ENCODE assay signal across 11 cellular contexts in the genomic region with DNA sequence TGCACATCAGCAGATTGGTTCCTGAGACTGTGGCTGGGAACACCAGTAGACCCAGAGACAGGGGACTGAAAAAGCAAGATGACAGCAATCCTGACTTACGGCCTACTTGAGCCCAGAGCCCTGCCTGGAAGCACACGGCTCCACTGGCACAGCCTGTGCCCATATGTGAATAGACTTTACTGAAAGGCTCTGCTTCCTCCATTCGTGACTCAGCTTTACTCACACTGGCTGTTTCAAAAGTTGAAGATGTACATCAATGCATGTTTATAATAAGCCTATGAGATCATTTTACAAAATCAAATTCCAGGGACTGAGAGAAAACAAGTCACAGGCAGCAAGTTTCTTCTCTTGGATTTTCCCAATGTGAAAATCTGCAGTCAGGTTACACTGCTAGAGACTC.
DNase-seq lines count a peak whose midpoint lies in the region; ATAC-seq, FAIRE-seq and TF ChIP-seq lines count a peak whose summit lies in the region.
"Had no signal": no experiment of that assay in that cellular context is flagged by ENCODE, and none has a peak within 500 bp of the region (broad histone marks: within the 10 kb centered on the region; RNA-seq: fewer than 3 reads in every experiment).

No MANE protein-coding gene starts in this region.

- no peak for TF ChIP-seq POLR2A in A549 (IDR thresholded peaks at IDR 0.05; ENCODE audit: low read length)

- 63% methylated on average over 3 of the region's 3 CpGs for WGBS in A549 (ENCODE audit: missing lambda C conversion rate)

- H3K27me3 ChIP-seq in SJCRH30: no peaks in the 10 kb centered on the region
- H3K27me3 ChIP-seq in naive thymus-derived CD4-positive, alpha-beta T cell (ENCODE audit: control insufficient read depth in 2 of 2, insufficient read depth in 2 of 2, low read length in 2 of 2): no peaks in the 10 kb centered on the region

- H3K27ac ChIP-seq in A549: peak overlapping the region; percentile 75 to 85
- H3K27ac ChIP-seq in SJCRH30: no peak overlapping the region
- H3K27ac ChIP-seq in naive thymus-derived CD4-positive, alpha-beta T cell (ENCODE audit: low read depth, low read length): no peak overlapping the region

- no peaks in the 10 kb centered on the region for H3K36me3 Mint-ChIP-seq in naive thymus-derived CD4-positive, alpha-beta T cell
- H3K36me3 Mint-ChIP-seq: brain had no signal

- peak in 1 of 2 experiments; percentile 29 for DNase-seq in A549 (ENCODE audit: low read depth in 1 of 2, low spot score in 1 of 2)
- peak; percentile 81 for DNase-seq in NCI-H226
- DNase-seq in epidermal melanocyte (ENCODE audit: insufficient read length, low spot score): peak; percentile 55
- DNase-seq in middle frontal gyrus (ENCODE audit: extremely low spot score, low spot score): peak; percentile 31
- DNase-seq in NCI-H187 (lab: John Stamatoyannopoulos, UW): no peak
- DNase-seq in SJCRH30: no peak
- DNase-seq in NCI-H1092 (lab: John Stamatoyannopoulos, UW): no peak
- no peak for DNase-seq in naive thymus-derived CD4-positive, alpha-beta T cell
- DNase-seq: 8988T had no signal

- H3K4me3 ChIP-seq in A549: no peak overlapping the region
- no peak overlapping the region for H3K4me3 ChIP-seq in SJCRH30
- H3K4me3 ChIP-seq in naive thymus-derived CD4-positive, alpha-beta T cell (ENCODE audit: low read length): no peak overlapping the region
- H3K4me3 ChIP-seq: K562 had no signal

- ATAC-seq in A549: peak; percentile 41 to 46; a peak in 4 of 6 replicates
- ATAC-seq in naive thymus-derived CD4-positive, alpha-beta T cell: no peak
- ATAC-seq: K562 had no signal

- no peaks in the 10 kb centered on the region for H3K36me3 ChIP-seq in SJCRH30
- H3K36me3 ChIP-seq in naive thymus-derived CD4-positive, alpha-beta T cell (ENCODE audit: control insufficient read depth in 2 of 3, insufficient read depth in 3 of 3, low read length in 3 of 3): no peaks in the 10 kb centered on the region

- intact Hi-C loops in naive thymus-derived CD4-positive, alpha-beta T cell (cut with micrococcal nuclease): no loop called here

- POLR2A ChIA-PET in A549 (lab: Yijun Ruan, JAX): no interaction called here
- POLR2A ChIA-PET in naive thymus-derived CD4-positive, alpha-beta T cell (lab: Charles Lee): no interaction called here

- H3K4me2 ChIP-seq in A549: peak overlapping the region; percentile 64

- H3K4me1 Mint-ChIP-seq in naive thymus-derived CD4-positive, alpha-beta T cell: no peaks in the 10 kb centered on the region

- H3K4me1 ChIP-seq in A549: peaks cover 54% of the 10 kb centered on the region
- peaks cover 5% of the 10 kb centered on the region; the same call in 1 of the 2 replicates for H3K4me1 ChIP-seq in SJCRH30
- no peaks in the 10 kb centered on the region for H3K4me1 ChIP-seq in naive thymus-derived CD4-positive, alpha-beta T cell (ENCODE audit: control insufficient read depth in 2 of 2, insufficient read depth in 2 of 2, low read length in 2 of 2)

- peaks cover 8 to 34% (median 18%) of the 10 kb centered on the region in 5 donors for H3K27me3 Mint-ChIP-seq in naive thymus-derived CD4-positive, alpha-beta T cell

- CTCF ChIA-PET in A549 (lab: Yijun Ruan, JAX): interaction anchor here (1.7 to 2.1 kb wide), 3 partner anchors 13 to 208 kb away, joined by 5 read pairs; no protein-coding TSS in a partner anchor
- CTCF ChIA-PET in naive thymus-derived CD4-positive, alpha-beta T cell (lab: Charles Lee): no interaction called here

- no peak overlapping the region for H3K4me3 Mint-ChIP-seq in naive thymus-derived CD4-positive, alpha-beta T cell
- H3K4me3 Mint-ChIP-seq: brain had no signal

- H3K9me3 ChIP-seq in A549 (no peaks in the 10 kb centered on the region), SJCRH30 (replicated peaks) (no peaks in the 10 kb centered on the region)
- H3K9me3 ChIP-seq in naive thymus-derived CD4-positive, alpha-beta T cell (ENCODE audit: control insufficient read depth in 2 of 3, low read length in 3 of 3): no peaks in the 10 kb centered on the region

- TF ChIP-seq RAD21 in A549 (conservative IDR thresholded peaks at IDR 0.05 in 1 of 2, IDR thresholded peaks at IDR 0.05 in 1 of 2): no peak

- H3K27ac Mint-ChIP-seq in naive thymus-derived CD4-positive, alpha-beta T cell: no peak overlapping the region
- H3K27ac Mint-ChIP-seq: brain had no signal

- H3K9me3 Mint-ChIP-seq in naive thymus-derived CD4-positive, alpha-beta T cell: peaks cover 0 to 1% (median 0%) of the 10 kb centered on the region in 11 donors
- H3K9me3 Mint-ChIP-seq: brain had no signal

- no peak for TF ChIP-seq CTCF in A549 (IDR thresholded peaks at IDR 0.05)

- no peak for TF ChIP-seq EP300 in A549 (IDR thresholded peaks at IDR 0.05)

- FAIRE-seq in A549 (lab: Jason Lieb, UNC): no peak
- FAIRE-seq: K562 had no signal

TF ChIP-seq in A549, 52 proteins besides CTCF, POLR2A, EP300 and RAD21:
- TF ChIP-seq FOSL2 (IDR thresholded peaks at IDR 0.05) (no peak), FOSL2 (CRISPR knock-in tag; IDR thresholded peaks at IDR 0.05) (peak; percentile 40), ZNF302 (CRISPR knock-in tag; IDR thresholded peaks at IDR 0.05) (no peak), ZC3H11A (IDR thresholded peaks at IDR 0.05) (no peak), MAFK (IDR thresholded peaks at IDR 0.05; ENCODE audit: partially characterized antibody) (peak; percentile 22), CHD4 (IDR thresholded peaks at IDR 0.05; ENCODE audit: borderline replicate concordance) (no peak), JUN (IDR thresholded peaks at IDR 0.05) (0 out of 5 replicates have a peak, but pooled peaks of 1 of the 2 experiments have one; percentile 17), RNF2 (IDR thresholded peaks at IDR 0.05; ENCODE audit: borderline replicate concordance, low read depth) (no peak), POLR2AphosphoS2 (conservative IDR thresholded peaks at IDR 0.05; ENCODE audit: low read length) (no peak), JUNB (IDR thresholded peaks at IDR 0.05) (peak; percentile 30; the same call in 1 of the 2 replicates), HOXB13 (CRISPR knock-in tag; IDR thresholded peaks at IDR 0.05; ENCODE audit: low read depth) (no peak), CEBPB (IDR thresholded peaks at IDR 0.05) (no peak)
- TF ChIP-seq, protein P1, sequence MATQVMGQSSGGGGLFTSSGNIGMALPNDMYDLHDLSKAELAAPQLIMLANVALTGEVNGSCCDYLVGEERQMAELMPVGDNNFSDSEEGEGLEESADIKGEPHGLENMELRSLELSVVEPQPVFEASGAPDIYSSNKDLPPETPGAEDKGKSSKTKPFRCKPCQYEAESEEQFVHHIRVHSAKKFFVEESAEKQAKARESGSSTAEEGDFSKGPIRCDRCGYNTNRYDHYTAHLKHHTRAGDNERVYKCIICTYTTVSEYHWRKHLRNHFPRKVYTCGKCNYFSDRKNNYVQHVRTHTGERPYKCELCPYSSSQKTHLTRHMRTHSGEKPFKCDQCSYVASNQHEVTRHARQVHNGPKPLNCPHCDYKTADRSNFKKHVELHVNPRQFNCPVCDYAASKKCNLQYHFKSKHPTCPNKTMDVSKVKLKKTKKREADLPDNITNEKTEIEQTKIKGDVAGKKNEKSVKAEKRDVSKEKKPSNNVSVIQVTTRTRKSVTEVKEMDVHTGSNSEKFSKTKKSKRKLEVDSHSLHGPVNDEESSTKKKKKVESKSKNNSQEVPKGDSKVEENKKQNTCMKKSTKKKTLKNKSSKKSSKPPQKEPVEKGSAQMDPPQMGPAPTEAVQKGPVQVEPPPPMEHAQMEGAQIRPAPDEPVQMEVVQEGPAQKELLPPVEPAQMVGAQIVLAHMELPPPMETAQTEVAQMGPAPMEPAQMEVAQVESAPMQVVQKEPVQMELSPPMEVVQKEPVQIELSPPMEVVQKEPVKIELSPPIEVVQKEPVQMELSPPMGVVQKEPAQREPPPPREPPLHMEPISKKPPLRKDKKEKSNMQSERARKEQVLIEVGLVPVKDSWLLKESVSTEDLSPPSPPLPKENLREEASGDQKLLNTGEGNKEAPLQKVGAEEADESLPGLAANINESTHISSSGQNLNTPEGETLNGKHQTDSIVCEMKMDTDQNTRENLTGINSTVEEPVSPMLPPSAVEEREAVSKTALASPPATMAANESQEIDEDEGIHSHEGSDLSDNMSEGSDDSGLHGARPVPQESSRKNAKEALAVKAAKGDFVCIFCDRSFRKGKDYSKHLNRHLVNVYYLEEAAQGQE (IDR thresholded peaks at IDR 0.05): no peak
- TF ChIP-seq, protein P2, sequence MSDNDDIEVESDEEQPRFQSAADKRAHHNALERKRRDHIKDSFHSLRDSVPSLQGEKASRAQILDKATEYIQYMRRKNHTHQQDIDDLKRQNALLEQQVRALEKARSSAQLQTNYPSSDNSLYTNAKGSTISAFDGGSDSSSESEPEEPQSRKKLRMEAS (IDR thresholded peaks at IDR 0.05): peak; percentile 30; the same call in 1 of the 2 replicates
- TF ChIP-seq, protein P3, sequence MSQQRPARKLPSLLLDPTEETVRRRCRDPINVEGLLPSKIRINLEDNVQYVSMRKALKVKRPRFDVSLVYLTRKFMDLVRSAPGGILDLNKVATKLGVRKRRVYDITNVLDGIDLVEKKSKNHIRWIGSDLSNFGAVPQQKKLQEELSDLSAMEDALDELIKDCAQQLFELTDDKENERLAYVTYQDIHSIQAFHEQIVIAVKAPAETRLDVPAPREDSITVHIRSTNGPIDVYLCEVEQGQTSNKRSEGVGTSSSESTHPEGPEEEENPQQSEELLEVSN (IDR thresholded peaks at IDR 0.05; ENCODE audit: borderline replicate concordance, low read depth): no peak
TF ChIP-seq in A549: peak in this region for 5.

Comparison
In these comparisons a context has a peak if more than half of its experiments do, and no peak if none do; other contexts are left out.
1. DNase-seq: peak in NCI-H226 (single experiment), epidermal melanocyte (single experiment) and middle frontal gyrus (single experiment); none in NCI-H187 (0 of 2), SJCRH30 (0 of 2), NCI-H1092 (single experiment) and naive thymus-derived CD4-positive, alpha-beta T cell (0 of 9).
2. H3K27ac ChIP-seq: peak in A549 (2 of 2); none in SJCRH30 (single experiment) and naive thymus-derived CD4-positive, alpha-beta T cell (single experiment).